8 cellular contexts compared by ENCODE assay signal in the genomic region with DNA sequence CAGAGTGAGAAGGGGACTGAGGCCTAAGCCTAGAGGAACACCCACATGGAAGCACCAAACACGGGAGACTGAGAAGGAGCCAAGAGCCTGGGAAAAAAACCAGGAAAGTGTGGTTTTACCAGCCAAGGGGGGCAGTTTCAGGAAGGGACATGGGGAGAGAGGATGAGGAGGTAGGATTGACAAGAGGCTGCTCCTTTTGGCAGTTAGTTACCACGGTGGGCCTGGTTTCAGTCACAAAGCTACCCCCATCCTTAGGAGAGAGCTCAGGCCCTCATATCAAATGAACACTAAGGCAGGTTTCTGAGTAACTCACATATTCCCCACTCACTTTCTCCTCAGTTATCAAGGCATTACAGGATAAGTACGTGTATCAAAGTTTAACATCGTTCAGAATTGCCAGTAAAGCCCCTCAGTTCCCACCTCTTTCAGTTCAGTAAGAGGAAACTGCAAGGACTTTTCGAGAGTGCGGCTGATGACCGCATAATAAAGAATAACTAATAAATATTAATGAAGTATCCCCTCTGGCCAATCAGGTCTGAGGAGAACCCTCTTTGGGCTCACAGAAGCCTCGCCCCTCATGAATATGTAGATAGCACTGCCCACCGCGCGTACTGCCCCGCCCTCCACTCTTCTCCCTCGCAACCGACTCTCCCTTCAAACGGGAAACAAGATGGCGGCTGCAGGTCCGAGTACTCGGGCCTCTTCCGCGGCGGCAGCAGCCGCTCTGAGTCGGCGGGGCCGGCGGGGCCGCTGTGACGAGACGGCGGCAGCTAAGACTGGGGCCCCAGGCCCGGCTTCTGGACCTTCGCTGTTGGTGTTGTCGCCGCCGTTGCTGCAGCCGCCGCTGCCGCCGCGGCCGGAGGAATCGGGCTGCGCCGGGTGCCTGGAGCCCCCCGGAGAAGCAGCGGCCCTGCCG. TPM values are rescaled to one million over a fixed set of nuclear protein-coding genes. Genes with fewer than 3 reads are reported as not detected.
A peak's percentile ranks its signal among the peaks of the same experiment; 100 is the strongest.
DNase-seq lines count a peak whose midpoint lies in the region; FAIRE-seq and TF ChIP-seq lines count a peak whose summit lies in the region.

A gene with protein sequence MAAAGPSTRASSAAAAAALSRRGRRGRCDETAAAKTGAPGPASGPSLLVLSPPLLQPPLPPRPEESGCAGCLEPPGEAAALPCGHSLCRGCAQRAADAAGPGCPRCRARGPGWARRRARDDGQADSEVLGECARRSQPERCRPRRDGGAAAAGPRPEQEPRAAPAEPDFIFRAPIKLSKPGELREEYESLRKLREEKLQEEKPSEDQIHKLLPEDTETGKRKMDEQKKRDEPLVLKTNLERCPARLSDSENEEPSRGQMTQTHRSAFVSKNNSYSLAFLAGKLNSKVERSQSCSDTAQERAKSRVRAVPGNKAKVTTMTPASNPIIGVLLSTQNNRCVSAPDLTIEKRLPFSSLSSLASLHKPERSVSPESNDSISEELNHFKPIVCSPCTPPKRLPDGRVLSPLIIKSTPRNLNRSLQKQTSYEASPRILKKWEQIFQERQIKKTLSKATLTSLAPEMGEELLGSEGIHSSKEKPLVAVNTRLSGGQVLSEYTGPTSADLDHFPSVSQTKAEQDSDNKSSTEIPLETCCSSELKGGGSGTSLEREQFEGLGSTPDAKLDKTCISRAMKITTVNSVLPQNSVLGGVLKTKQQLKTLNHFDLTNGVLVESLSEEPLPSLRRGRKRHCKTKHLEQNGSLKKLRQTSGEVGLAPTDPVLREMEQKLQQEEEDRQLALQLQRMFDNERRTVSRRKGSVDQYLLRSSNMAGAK (plus strand): TSS at position 639 of the 916 bp plus-strand sequence. CDS start 32 bp downstream, at position 671.

- H3K4me3 ChIP-seq in neutrophil (ENCODE audit: low read depth in 1 of 2, low read length in 1 of 2), result peak within 1 kb of the TSS; percentile 62 to 86

- no peaks in the 10 kb centered on the region for H3K36me3 ChIP-seq in neutrophil

- H3K9me3 ChIP-seq in neutrophil, result no peaks in the 10 kb centered on the region

- H3K27ac ChIP-seq in neutrophil, result peak within 1 kb of the TSS; percentile 98
- H3K27ac ChIP-seq in substantia nigra (ENCODE audit: low read depth, low read length, poor library complexity, severe bottlenecking), result peak within 1 kb of the TSS; percentile 85

- no peaks in the 10 kb centered on the region for H3K27me3 ChIP-seq in neutrophil

- CTCF ChIA-PET in HEK293T (lab: Yijun Ruan, JAX), result no interaction called here

- POLR2A ChIA-PET in HEK293T (lab: Yijun Ruan, JAX), result interaction anchor here (0.9 to 1.5 kb wide), 3 partner anchors 20 to 46 kb away, joined by 3 read pairs; no protein-coding TSS in a partner anchor

- H3K4me1 ChIP-seq in neutrophil (ENCODE audit: control insufficient read depth in 1 of 2, insufficient read depth in 1 of 2, low read depth in 1 of 2, low read length in 1 of 2), result peaks cover 28 to 29% of the 10 kb centered on the region in 2 experiments

- DNase-seq in GF-D8 (lab: John Stamatoyannopoulos, UW) (peak; percentile 91), HEK293T (ENCODE audit: extremely low spot score) (peak; percentile 97), MV-4-11 (lab: John Stamatoyannopoulos, UW) (peak; percentile 95), SK-MEL-5 (ENCODE audit: low read depth, low spot score) (peak; percentile 99), frontal cortex (ENCODE audit: low spot score in 2 of 2) (peak; percentile 98 to 99), substantia nigra (lab: John Stamatoyannopoulos, UW) (peak; percentile 38 to 98 (median 86))
- peak; percentile 92 for DNase-seq in activated naive CD4-positive, alpha-beta T cell treated with Interleukin-2 at 50 U/mL for 16 hours

- peak; percentile 90 for FAIRE-seq in frontal cortex (lab: Jason Lieb, UNC)

- no peak for TF ChIP-seq CTCF in neutrophil (IDR thresholded peaks at IDR 0.05)

- in situ Hi-C loops in SK-MEL-5 (cut with HindIII; ENCODE audit: low pct_unique_long_range_greater_than_20kb, low sequenced_read_pairs), result loop anchor here (25.0 kb wide), 1 partner anchor 136 kb away; no protein-coding TSS in a partner anchor

TF ChIP-seq in HEK293T, 16 proteins besides CTCF, POLR2A, EP300 and RAD21:
- TF ChIP-seq NFRKB (IDR thresholded peaks at IDR 0.05) (no peak), FOXM1 (IDR thresholded peaks at IDR 0.05; ENCODE audit: borderline replicate concordance) (no peak), HDGF (IDR thresholded peaks at IDR 0.05; ENCODE audit: borderline replicate concordance) (no peak), ARNT (IDR thresholded peaks at IDR 0.05) (no peak), SP1 (IDR thresholded peaks at IDR 0.05) (no peak), BHLHE40 (IDR thresholded peaks at IDR 0.05; ENCODE audit: borderline replicate concordance) (no peak), ZNF384 (IDR thresholded peaks at IDR 0.05) (no peak), ELF4 (IDR thresholded peaks at IDR 0.05) (no peak), LEF1 (IDR thresholded peaks at IDR 0.05; ENCODE audit: borderline replicate concordance) (no peak), FOXK2 (IDR thresholded peaks at IDR 0.05) (no peak), L3MBTL2 (conservative IDR thresholded peaks at IDR 0.05) (no peak; the same call in 1 of the 2 replicates), CTBP1 (IDR thresholded peaks at IDR 0.05; ENCODE audit: borderline replicate concordance) (no peak), SUZ12 (IDR thresholded peaks at IDR 0.05) (no peak)
- TF ChIP-seq, protein P1, sequence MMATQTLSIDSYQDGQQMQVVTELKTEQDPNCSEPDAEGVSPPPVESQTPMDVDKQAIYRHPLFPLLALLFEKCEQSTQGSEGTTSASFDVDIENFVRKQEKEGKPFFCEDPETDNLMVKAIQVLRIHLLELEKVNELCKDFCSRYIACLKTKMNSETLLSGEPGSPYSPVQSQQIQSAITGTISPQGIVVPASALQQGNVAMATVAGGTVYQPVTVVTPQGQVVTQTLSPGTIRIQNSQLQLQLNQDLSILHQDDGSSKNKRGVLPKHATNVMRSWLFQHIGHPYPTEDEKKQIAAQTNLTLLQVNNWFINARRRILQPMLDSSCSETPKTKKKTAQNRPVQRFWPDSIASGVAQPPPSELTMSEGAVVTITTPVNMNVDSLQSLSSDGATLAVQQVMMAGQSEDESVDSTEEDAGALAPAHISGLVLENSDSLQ (IDR thresholded peaks at IDR 0.05), result no peak

RNA-seq across cellular contexts. Expression of the gene that starts here (rescaled TPM):
- 14.7 and 15.6 TPM in 2 replicates for total RNA-seq in SK-MEL-5 (2014; rRNA removed; shearing (Covaris generic))
- 5.1 and 9.0 TPM in 2 replicates for polyA plus RNA-seq in SK-MEL-5 (2015; cell fraction: cytosol; rRNA removed)
- polyA plus RNA-seq in SK-MEL-5 (2015; cell fraction: nucleus; rRNA removed), result 19.8 and 22.4 TPM in 2 replicates
- total RNA-seq in frontal cortex, result 29.8 TPM

Comparison
In these comparisons a context has a peak if more than half of its experiments do, and no peak if none do; other contexts are left out.
1. Peak in every context shown above with its lines: DNase-seq, H3K4me3 ChIP-seq and H3K27ac ChIP-seq.